ENCODE assay signal across 1 cellular context in genomic region chr1:4267381-4268261, GRCh38.
A peak's percentile ranks its signal among the peaks of the same experiment; 100 is the strongest.
TF ChIP-seq lines count a peak whose summit lies in the region.

No MANE protein-coding gene starts in this region.

TF ChIP-seq in HepG2, 621 proteins besides CTCF, POLR2A, EP300 and RAD21 (continued from another document and continues in another):
- 0 out of 2 replicates have a peak, but pooled peaks have one; percentile 17 for TF ChIP-seq HOMEZ (CRISPR knock-in tag; IDR thresholded peaks at IDR 0.05; ENCODE audit: low read depth)
- peak; percentile 23; the same call in 1 of the 2 replicates for TF ChIP-seq ZFP91 (CRISPR knock-in tag; IDR thresholded peaks at IDR 0.05; ENCODE audit: borderline replicate concordance)
- no peak; the same call in 1 of the 2 replicates for TF ChIP-seq BRF2 (CRISPR knock-in tag; IDR thresholded peaks at IDR 0.05)
- no peak for TF ChIP-seq SRSF9 (IDR thresholded peaks at IDR 0.05; ENCODE audit: borderline replicate concordance, insufficient read depth, low read depth, low read length, poor library complexity, severe bottlenecking)
- peak; percentile 80; the same call in 1 of the 2 replicates for TF ChIP-seq ZNF878 (CRISPR knock-in tag; IDR thresholded peaks at IDR 0.05)
- no peak for TF ChIP-seq ZNF75D (CRISPR knock-in tag; IDR thresholded peaks at IDR 0.05; ENCODE audit: borderline replicate concordance)
- no peak for TF ChIP-seq JDP2 (CRISPR knock-in tag; IDR thresholded peaks at IDR 0.05; ENCODE audit: borderline replicate concordance)
- no peak for TF ChIP-seq FLYWCH1 (CRISPR knock-in tag; IDR thresholded peaks at IDR 0.05)
- TF ChIP-seq HES4 (CRISPR knock-in tag; IDR thresholded peaks at IDR 0.05; ENCODE audit: borderline replicate concordance): no peak
- TF ChIP-seq SAFB2 (CRISPR knock-in tag; IDR thresholded peaks at IDR 0.05; ENCODE audit: borderline replicate concordance, low read depth): 0 out of 2 replicates have a peak, but pooled peaks have one; percentile 13
- no peak for TF ChIP-seq CERS6 (CRISPR knock-in tag; IDR thresholded peaks at IDR 0.05)
- TF ChIP-seq ATF6 (CRISPR knock-in tag; conservative IDR thresholded peaks at IDR 0.05): no peak
- TF ChIP-seq ZSCAN9 (CRISPR knock-in tag; IDR thresholded peaks at IDR 0.05; ENCODE audit: borderline replicate concordance): 0 out of 2 replicates have a peak, but pooled peaks have one; percentile 36
- TF ChIP-seq ZNF652 (CRISPR knock-in tag; IDR thresholded peaks at IDR 0.05; ENCODE audit: borderline replicate concordance, low read depth): peak; percentile 94
- no peak for TF ChIP-seq GABPA (IDR thresholded peaks at IDR 0.05; ENCODE audit: low read depth, low read length)
- no peak; the same call in 1 of the 2 replicates for TF ChIP-seq GABPA (CRISPR knock-in tag; IDR thresholded peaks at IDR 0.05; ENCODE audit: low read depth)
- TF ChIP-seq ZNF383 (CRISPR knock-in tag; IDR thresholded peaks at IDR 0.05; ENCODE audit: borderline replicate concordance): no peak
- peak; percentile 70 for TF ChIP-seq ZNF331 (CRISPR knock-in tag; IDR thresholded peaks at IDR 0.05)
- TF ChIP-seq RFX1 (IDR thresholded peaks at IDR 0.05): no peak
- no peak for TF ChIP-seq ZBTB44 (CRISPR knock-in tag; IDR thresholded peaks at IDR 0.05)
- TF ChIP-seq KDM5B (CRISPR knock-in tag; IDR thresholded peaks at IDR 0.05; ENCODE audit: borderline replicate concordance): no peak
- TF ChIP-seq TRAFD1 (CRISPR knock-in tag; IDR thresholded peaks at IDR 0.05; ENCODE audit: borderline replicate concordance): no peak
- no peak for TF ChIP-seq ZNF232 (CRISPR knock-in tag; IDR thresholded peaks at IDR 0.05; ENCODE audit: borderline replicate concordance)
- TF ChIP-seq ZNF710 (CRISPR knock-in tag; IDR thresholded peaks at IDR 0.05; ENCODE audit: borderline replicate concordance): peak; percentile 95
- TF ChIP-seq GTF2F1 (IDR thresholded peaks at IDR 0.05; ENCODE audit: low read length): no peak
- no peak for TF ChIP-seq SMC3 (IDR thresholded peaks at IDR 0.05; ENCODE audit: low read length)
- no peak for TF ChIP-seq SUZ12 (IDR thresholded peaks at IDR 0.05; ENCODE audit: low read depth, low read length)
- no peak for TF ChIP-seq ZBTB2 (CRISPR knock-in tag; IDR thresholded peaks at IDR 0.05; ENCODE audit: low read depth)
- no peak for TF ChIP-seq DDIT3 (CRISPR knock-in tag; IDR thresholded peaks at IDR 0.05)
- TF ChIP-seq ZNF790 (CRISPR knock-in tag; IDR thresholded peaks at IDR 0.05; ENCODE audit: borderline replicate concordance): no peak
- TF ChIP-seq MLX (CRISPR knock-in tag; IDR thresholded peaks at IDR 0.05): peak; percentile 72; the same call in 1 of the 2 replicates
- TF ChIP-seq HMG20B (CRISPR knock-in tag; conservative IDR thresholded peaks at IDR 0.05): no peak; the same call in 1 of the 2 replicates
- TF ChIP-seq ZNF431 (CRISPR knock-in tag; IDR thresholded peaks at IDR 0.05; ENCODE audit: borderline replicate concordance, low read depth): 0 out of 2 replicates have a peak, but pooled peaks have one; percentile 40
- TF ChIP-seq PRDM10 (CRISPR knock-in tag; IDR thresholded peaks at IDR 0.05; ENCODE audit: low read depth): peak; percentile 50; the same call in 1 of the 2 replicates
- TF ChIP-seq ZNF382 (CRISPR knock-in tag; IDR thresholded peaks at IDR 0.05; ENCODE audit: borderline replicate concordance): no peak
- peak; percentile 72 for TF ChIP-seq POLR2AphosphoS5 (IDR thresholded peaks at IDR 0.05; ENCODE audit: low read depth, low read length)
- no peak for TF ChIP-seq ZNF207 (IDR thresholded peaks at IDR 0.05; ENCODE audit: borderline replicate concordance)
